Comparison of ENCODE assay signal across 26 cellular contexts in genomic region chr6:37952027-37952426, GRCh38.
DNase-seq lines count a peak whose midpoint lies in the region; ATAC-seq and TF ChIP-seq lines count a peak whose summit lies in the region.
"Had no signal": no experiment of that assay in that cellular context is flagged by ENCODE, and none has a peak within 500 bp of the region (broad histone marks: within the 10 kb centered on the region; RNA-seq: fewer than 3 reads in every experiment).

No MANE protein-coding gene starts in this region.

- peak; percentile 43 for DNase-seq in GM12865 (ENCODE audit: low read depth)
- DNase-seq in MV-4-11 (lab: John Stamatoyannopoulos, UW): peak; percentile 57
- peak; percentile 37 for DNase-seq in fibroblast of villous mesenchyme (ENCODE audit: low read depth)
- DNase-seq in DMS 273 treated with DMSO at 0.1 percent for 48 hours (lab: John Stamatoyannopoulos, UW): no peak
- no peak for DNase-seq in left cardiac atrium
- DNase-seq: activated CD4-positive, alpha-beta T cell treated with anti-CD3 and anti-CD28 coated beads for 4 hours; activated gamma-delta T cell treated with Interleukin-2 at 50 U/mL for 16 hours; activated T-cell treated with anti-CD3 and anti-CD28 coated beads, Interleukin-2, amount 50 U/mL, for 1 hour; adrenal gland; brain microvascular endothelial cell; Caco-2; DND-41; hypothalamus; mesenchymal stem cell; NCI-H1417; NCI-H2081; NCI-H226; NCI-H748 treated with DMSO at 0.1 percent for 48 hours; PC-3; stimulated activated naive CD4-positive, alpha-beta T cell had no signal

- TF ChIP-seq CTCF in GM12865 (IDR thresholded peaks at IDR 0.05; ENCODE audit: insufficient read depth, low read depth, low read length, missing control alignments) (no peak), fibroblast of villous mesenchyme (IDR thresholded peaks at IDR 0.05; ENCODE audit: insufficient read depth, low read depth, low read length) (no peak)

- H3K4me3 ChIP-seq in GM12865 (ENCODE audit: low read depth, low read length) (no peak overlapping the region), fibroblast of villous mesenchyme (ENCODE audit: low read depth, low read length) (no peak overlapping the region)
- H3K4me3 ChIP-seq: adrenal gland; BLaER1 treated with 17β-estradiol and CSF1 and Interleukin-3, amounts not matched to agents 10 nM and 100 nM; HAP-1 had no signal

- intact Hi-C loops in left cardiac atrium (cut with DNase I): no loop called here

- ATAC-seq in GM19395 (IDR thresholded peaks at IDR 0.05; ENCODE audit: unreplicated experiment) (peak; percentile 65), left cardiac atrium (no peak), GM19328 (IDR thresholded peaks at IDR 0.05; ENCODE audit: unreplicated experiment) (no peak)
- ATAC-seq: PC-3, sciatic nerve, SK-N-SH treated with all-trans-retinoic acid at 6 μM for 48 hours had no signal

Comparison
In these comparisons a context has a peak if more than half of its experiments do, and no peak if none do; other contexts are left out.
1. DNase-seq: peak in GM12865 (single experiment), MV-4-11 (single experiment) and fibroblast of villous mesenchyme (single experiment); none in DMS 273 treated with DMSO at 0.1 percent for 48 hours (single experiment) and left cardiac atrium (single experiment).